Comparison of ENCODE assay signal across 25 cellular contexts in genomic region chr2:119836455-119837142, GRCh38.
DNase-seq lines count a peak whose midpoint lies in the region; ATAC-seq and TF ChIP-seq lines count a peak whose summit lies in the region.
"Had no signal": no experiment of that assay in that cellular context is flagged by ENCODE, and none has a peak within 500 bp of the region (broad histone marks: within the 10 kb centered on the region; RNA-seq: fewer than 3 reads in every experiment).

No MANE protein-coding gene starts in this region.

- H3K36me3 ChIP-seq in SK-N-SH (replicated peaks in 1 of 2; ENCODE audit: control insufficient read depth in 1 of 2, insufficient read depth in 2 of 2, low read length in 1 of 2) = no peaks in the 10 kb centered on the region
- H3K36me3 ChIP-seq in mesenchymal stem cell (ENCODE audit: control insufficient read depth in 1 of 2, insufficient read depth in 2 of 2, low read depth in 1 of 2, low read length in 2 of 2) = peaks cover 0 to 13% of the 10 kb centered on the region in 2 experiments
- H3K36me3 ChIP-seq: BE2C had no signal

- no peaks in the 10 kb centered on the region for H3K27me3 Mint-ChIP-seq in WTC11 (ENCODE audit: low read depth)
- H3K27me3 Mint-ChIP-seq in MCF 10A (ENCODE audit: insufficient read depth, unreplicated experiment) = no peaks in the 10 kb centered on the region

- no peak for TF ChIP-seq EP300 in SK-N-SH (IDR thresholded peaks at IDR 0.05; ENCODE audit: borderline replicate concordance in 1 of 2, low read depth in 1 of 2, low read length in 1 of 2)

- H3K9me3 ChIP-seq in SK-N-SH (no peaks in the 10 kb centered on the region), mesenchymal stem cell (ENCODE audit: control insufficient read depth, low read length) (no peaks in the 10 kb centered on the region)
- H3K9me3 ChIP-seq: BE2C had no signal

- TF ChIP-seq CTCF in SK-N-SH (IDR thresholded peaks at IDR 0.05) = no peak
- no peak for TF ChIP-seq CTCF in WTC11 (IDR thresholded peaks at IDR 0.05)
- no peak for TF ChIP-seq CTCF in MCF 10A (IDR thresholded peaks at IDR 0.05; ENCODE audit: unreplicated experiment)

- H2AFZ ChIP-seq in SK-N-SH (ENCODE audit: low read depth) (no peak overlapping the region), mesenchymal stem cell (ENCODE audit: low read depth, low read length) (no peak overlapping the region)

- no peak overlapping the region for H3K4me3 Mint-ChIP-seq in WTC11
- no peak overlapping the region for H3K4me3 Mint-ChIP-seq in MCF 10A (ENCODE audit: unreplicated experiment)
- H3K4me3 Mint-ChIP-seq: H9, HFFc6 had no signal

- no peak overlapping the region for H3K4ac ChIP-seq in mesenchymal stem cell (ENCODE audit: low read depth in 1 of 2, low read length in 2 of 2)

- POLR2A ChIA-PET in SK-N-SH (lab: Yijun Ruan, JAX) = no interaction called here
- POLR2A ChIA-PET in WTC11 (lab: Charles Lee) = no interaction called here
- POLR2A ChIA-PET in MCF 10A (lab: Yijun Ruan, JAX) = interaction anchor here (1.0 to 2.1 kb wide), 2 partner anchors 18 to 76 kb away, joined by 3 to 17 read pairs; partner anchors contain the start of gene PTPN4

- peaks cover 13% of the 10 kb centered on the region for H3K79me1 ChIP-seq in mesenchymal stem cell (replicated peaks; ENCODE audit: low read length, poor library complexity, severe bottlenecking)

- no peaks in the 10 kb centered on the region for H3K27me3 ChIP-seq in SK-N-SH (ENCODE audit: insufficient read depth)
- H3K27me3 ChIP-seq in mesenchymal stem cell (ENCODE audit: control insufficient read depth in 1 of 2, insufficient read depth in 1 of 2, low read length in 2 of 2) = no peaks in the 10 kb centered on the region
- H3K27me3 ChIP-seq: BE2C had no signal

- no peaks in the 10 kb centered on the region for H4K20me1 ChIP-seq in SK-N-SH (ENCODE audit: insufficient read depth)

- TF ChIP-seq RAD21 in SK-N-SH (IDR thresholded peaks at IDR 0.05; ENCODE audit: low read length) = no peak

- 97% methylated on average over 22 of the region's 22 CpGs for WGBS in SK-N-SH (ENCODE audit: low lambda C conversion rate)
- WGBS in mesenchymal stem cell = 90% methylated on average over 22 of the region's 22 CpGs

- H4K91ac ChIP-seq in mesenchymal stem cell (ENCODE audit: low read length) = peak overlapping the region; percentile 8

- no peaks in the 10 kb centered on the region for H3K9me2 ChIP-seq in SK-N-SH

- no peak for ATAC-seq in SK-N-SH treated with all-trans-retinoic acid at 6 μM for 48 hours
- ATAC-seq in WTC11 = peak; percentile 43
- no peak for ATAC-seq in HG03439 (IDR thresholded peaks at IDR 0.05; ENCODE audit: unreplicated experiment)

- intact Hi-C loops in MCF 10A (cut with micrococcal nuclease) = no loop called here

- H3K36me3 Mint-ChIP-seq in WTC11 = peaks cover 4% of the 10 kb centered on the region
- peaks cover 14% of the 10 kb centered on the region for H3K36me3 Mint-ChIP-seq in MCF 10A (ENCODE audit: insufficient read depth, unreplicated experiment)

- no peak overlapping the region for H3K27ac Mint-ChIP-seq in WTC11
- H3K27ac Mint-ChIP-seq in MCF 10A (ENCODE audit: low read depth, unreplicated experiment) = no peak overlapping the region
- H3K27ac Mint-ChIP-seq: HFFc6 had no signal

- H3K4me1 Mint-ChIP-seq in WTC11 = peaks cover 36% of the 10 kb centered on the region
- peaks cover 21% of the 10 kb centered on the region for H3K4me1 Mint-ChIP-seq in MCF 10A (ENCODE audit: insufficient read depth, unreplicated experiment)

- no peak overlapping the region for H3K9ac ChIP-seq in SK-N-SH
- no peak overlapping the region for H3K9ac ChIP-seq in mesenchymal stem cell (ENCODE audit: low read length)
- H3K9ac ChIP-seq: KMS-11 had no signal

- H3K4me3 ChIP-seq in SK-N-SH (ENCODE audit: low read depth in 2 of 2, low read length in 1 of 2) = no peak overlapping the region
- no peak overlapping the region for H3K4me3 ChIP-seq in mesenchymal stem cell (ENCODE audit: insufficient read depth in 1 of 2, low read depth in 1 of 2, low read length in 2 of 2)
- H3K4me3 ChIP-seq: SK-N-MC had no signal

- CTCF ChIA-PET in SK-N-SH (lab: Yijun Ruan, JAX) (interaction anchor here (1.7 kb wide), 1 partner anchor 82 kb away, joined by 6 read pairs; no protein-coding TSS in a partner anchor), WTC11 (lab: Charles Lee) (interaction anchor here (1.5 kb wide), 2 partner anchors 77 to 135 kb away, joined by 3 read pairs; partner anchors contain the start of gene PTPN4), MCF 10A (lab: Yijun Ruan, JAX) (interaction anchor here (0.6 to 1.4 kb wide), 3 partner anchors 10 to 135 kb away, joined by 3 to 7 read pairs (median 3); no protein-coding TSS in a partner anchor)

- H3K4me1 ChIP-seq in SK-N-SH (ENCODE audit: control insufficient read depth in 1 of 2, insufficient read depth in 2 of 2, low read depth in 1 of 2, low read length in 1 of 2) = peaks cover 0 to 11% of the 10 kb centered on the region in 2 experiments; a peak in 2 of 4 replicates
- peaks cover 3% of the 10 kb centered on the region for H3K4me1 ChIP-seq in mesenchymal stem cell (ENCODE audit: control insufficient read depth, insufficient read depth, low read depth, low read length)
- H3K4me1 ChIP-seq: BE2C had no signal

- no peak overlapping the region for H2AK5ac ChIP-seq in mesenchymal stem cell (ENCODE audit: low read length, severe bottlenecking)

- H3F3A ChIP-seq in SK-N-SH (replicated peaks; ENCODE audit: insufficient read depth) = no peaks in the 10 kb centered on the region

- no peak overlapping the region for H2BK120ac ChIP-seq in mesenchymal stem cell (ENCODE audit: low read depth, low read length)

- H2BK5ac ChIP-seq in mesenchymal stem cell (ENCODE audit: low read depth, low read length, poor library complexity, severe bottlenecking) = no peak overlapping the region

- peaks cover 5% of the 10 kb centered on the region; the same call in 1 of the 2 replicates for H3K79me2 ChIP-seq in SK-N-SH (ENCODE audit: insufficient read depth)

- H3K4me2 ChIP-seq in SK-N-SH (no peak overlapping the region), mesenchymal stem cell (ENCODE audit: low read length, poor library complexity, severe bottlenecking) (no peak overlapping the region)
- H3K4me2 ChIP-seq: KMS-11 had no signal

- no peak overlapping the region for H3K23ac ChIP-seq in mesenchymal stem cell (ENCODE audit: low read length in 2 of 2)

- peaks cover 2% of the 10 kb centered on the region for H3K9me3 Mint-ChIP-seq in WTC11
- no peaks in the 10 kb centered on the region for H3K9me3 Mint-ChIP-seq in MCF 10A (ENCODE audit: unreplicated experiment)
- H3K9me3 Mint-ChIP-seq: HFFc6 had no signal

- peak overlapping the region in 1 of 2 experiments; percentile 8 for H3K14ac ChIP-seq in mesenchymal stem cell (ENCODE audit: low read length in 2 of 2)

- no peak overlapping the region for H2BK12ac ChIP-seq in mesenchymal stem cell (ENCODE audit: low read length in 2 of 2)

- no peak overlapping the region for H2BK15ac ChIP-seq in mesenchymal stem cell (ENCODE audit: low read depth, poor library complexity, severe bottlenecking)

- DNase-seq in SK-N-SH (peak; percentile 9), WTC11 (ENCODE audit: low spot score) (no peak), mesenchymal stem cell (no peak), MCF 10A (ENCODE audit: unreplicated experiment) (no peak), A172 (ENCODE audit: low spot score) (no peak)
- DNase-seq: ACHN, BE2C, Calu3, DMS79 treated with DMSO at 0.1 percent for 48 hours, H9, HFFc6, IMR-90, NCI-H1092, NCI-H1417 treated with DMSO at 0.1 percent for 48 hours, NCI-H1694 treated with DMSO at 0.1 percent for 48 hours, NCI-H2081, NCI-H2227 treated with DMSO at 0.1 percent for 48 hours, NCI-H510A, NCI-H69, SIG-M5 had no signal

- peak overlapping the region; percentile 28 to 49 for H3K18ac ChIP-seq in mesenchymal stem cell (ENCODE audit: low read depth in 1 of 2, low read length in 2 of 2)

- H3K27ac ChIP-seq in SK-N-SH (ENCODE audit: low read depth in 2 of 2, low read length in 1 of 2) = no peak overlapping the region
- no peak overlapping the region for H3K27ac ChIP-seq in mesenchymal stem cell (ENCODE audit: low read length, poor library complexity, severe bottlenecking)
- H3K27ac ChIP-seq: 22Rv1, KMS-11, SK-N-MC had no signal

- no TSS peak for BruUV-seq in MCF 10A (replicated peaks; lab: Mats Ljungman, UMichigan)

- peak overlapping the region; percentile 61 for H4K8ac ChIP-seq in mesenchymal stem cell (ENCODE audit: low read length)

TF ChIP-seq in SK-N-SH, 30 proteins besides CTCF, POLR2A, EP300 and RAD21 (continues in another document):
- TF ChIP-seq RFX5 (IDR thresholded peaks at IDR 0.05; ENCODE audit: low read length) (no peak), FOXJ3 (CRISPR knock-in tag; IDR thresholded peaks at IDR 0.05) (no peak), FOXM1 (IDR thresholded peaks at IDR 0.05; ENCODE audit: low read depth) (no peak)

TF ChIP-seq in SK-N-SH treated with all-trans-retinoic acid at 6 μM for 48 hours, 23 proteins besides CTCF, POLR2A, EP300 and RAD21 (continues in another document):
- TF ChIP-seq TOX (CRISPR knock-in tag; IDR thresholded peaks at IDR 0.05; ENCODE audit: borderline replicate concordance) (no peak), ZFP30 (CRISPR knock-in tag; IDR thresholded peaks at IDR 0.05) (no peak), OSR1 (CRISPR knock-in tag; IDR thresholded peaks at IDR 0.05) (no peak), ZNF8 (CRISPR knock-in tag; IDR thresholded peaks at IDR 0.05) (no peak)

TF ChIP-seq in WTC11, 78 proteins besides CTCF, POLR2A, EP300 and RAD21 (continues in another document):
- TF ChIP-seq TCF7 (CRISPR knock-in tag; IDR thresholded peaks at IDR 0.05; ENCODE audit: low read depth) (no peak), USF1 (CRISPR knock-in tag; IDR thresholded peaks at IDR 0.05) (no peak), JUN (CRISPR knock-in tag; IDR thresholded peaks at IDR 0.05) (no peak), ZNF232 (CRISPR knock-in tag; IDR thresholded peaks at IDR 0.05) (no peak), ZNF416 (CRISPR knock-in tag; IDR thresholded peaks at IDR 0.05) (no peak)
- TF ChIP-seq, protein P1, sequence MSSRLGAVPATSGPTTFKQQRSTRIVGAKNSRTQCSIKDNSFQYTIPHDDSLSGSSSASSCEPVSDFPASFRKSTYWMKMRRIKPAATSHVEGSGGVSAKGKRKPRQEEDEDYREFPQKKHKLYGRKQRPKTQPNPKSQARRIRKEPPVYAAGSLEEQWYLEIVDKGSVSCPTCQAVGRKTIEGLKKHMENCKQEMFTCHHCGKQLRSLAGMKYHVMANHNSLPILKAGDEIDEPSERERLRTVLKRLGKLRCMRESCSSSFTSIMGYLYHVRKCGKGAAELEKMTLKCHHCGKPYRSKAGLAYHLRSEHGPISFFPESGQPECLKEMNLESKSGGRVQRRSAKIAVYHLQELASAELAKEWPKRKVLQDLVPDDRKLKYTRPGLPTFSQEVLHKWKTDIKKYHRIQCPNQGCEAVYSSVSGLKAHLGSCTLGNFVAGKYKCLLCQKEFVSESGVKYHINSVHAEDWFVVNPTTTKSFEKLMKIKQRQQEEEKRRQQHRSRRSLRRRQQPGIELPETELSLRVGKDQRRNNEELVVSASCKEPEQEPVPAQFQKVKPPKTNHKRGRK (CRISPR knock-in tag; IDR thresholded peaks at IDR 0.05; ENCODE audit: borderline replicate concordance) = no peak
